In genomic region chr13:49776871-49777270, GRCh38 we compare ENCODE assay signal across 15 cellular contexts.
"Had no signal": no experiment of that assay in that cellular context is flagged by ENCODE, and none has a peak within 500 bp of the region (broad histone marks: within the 10 kb centered on the region; RNA-seq: fewer than 3 reads in every experiment).

No MANE protein-coding gene starts in this region.

- DNase-seq: activated CD4-positive, alpha-beta memory T cell treated with anti-CD3 and anti-CD28 coated beads for 36 hours; activated naive CD4-positive, alpha-beta T cell; activated naive CD8-positive, alpha-beta T cell treated with anti-CD3 and anti-CD28 coated beads, Interleukin-2, amount 50 U/mL, for 24 hours; dorsolateral prefrontal cortex; heart right ventricle; left ventricle myocardium superior; mesenchymal stem cell; occipital lobe; psoas muscle; stimulated activated CD4-positive, alpha-beta T cell treated with anti-CD3 and anti-CD28 coated beads, Interleukin-12 subunit alpha, Interleukin-12 subunit beta, amount 100 ng/mL, for 4 hours; stimulated activated naive CD4-positive, alpha-beta T cell; upper lobe of left lung had no signal

- H3K9me3 Mint-ChIP-seq: activated CD4-positive, alpha-beta memory T cell treated with anti-CD3 and anti-CD28 coated beads for 36 hours; activated naive CD8-positive, alpha-beta T cell treated with anti-CD3 and anti-CD28 coated beads, Interleukin-2, amount 50 U/mL, for 24 hours had no signal

- H3K27me3 Mint-ChIP-seq: activated CD4-positive, alpha-beta memory T cell treated with anti-CD3 and anti-CD28 coated beads for 36 hours; activated naive CD8-positive, alpha-beta T cell treated with anti-CD3 and anti-CD28 coated beads, Interleukin-2, amount 50 U/mL, for 24 hours; brain had no signal

- H3K36me3 ChIP-seq: heart right ventricle, suprapubic skin, upper lobe of left lung had no signal

- H3K4me3 ChIP-seq: dorsolateral prefrontal cortex, heart right ventricle, psoas muscle, suprapubic skin, upper lobe of left lung had no signal

- H3K27me3 ChIP-seq: dorsolateral prefrontal cortex, heart right ventricle, suprapubic skin, upper lobe of left lung had no signal

- H3K4me1 ChIP-seq: suprapubic skin had no signal

- H3K4me3 Mint-ChIP-seq: activated CD4-positive, alpha-beta memory T cell treated with anti-CD3 and anti-CD28 coated beads for 36 hours; activated naive CD8-positive, alpha-beta T cell treated with anti-CD3 and anti-CD28 coated beads, Interleukin-2, amount 50 U/mL, for 24 hours; brain; nephron had no signal

- H3K36me3 Mint-ChIP-seq: activated CD4-positive, alpha-beta memory T cell treated with anti-CD3 and anti-CD28 coated beads for 36 hours had no signal

- H3K27ac ChIP-seq: dorsolateral prefrontal cortex, heart right ventricle, psoas muscle, suprapubic skin, upper lobe of left lung had no signal

- H3K27ac Mint-ChIP-seq: activated CD4-positive, alpha-beta memory T cell treated with anti-CD3 and anti-CD28 coated beads for 36 hours had no signal
